Comparison of ENCODE assay signal across 14 cellular contexts in the genomic region with DNA sequence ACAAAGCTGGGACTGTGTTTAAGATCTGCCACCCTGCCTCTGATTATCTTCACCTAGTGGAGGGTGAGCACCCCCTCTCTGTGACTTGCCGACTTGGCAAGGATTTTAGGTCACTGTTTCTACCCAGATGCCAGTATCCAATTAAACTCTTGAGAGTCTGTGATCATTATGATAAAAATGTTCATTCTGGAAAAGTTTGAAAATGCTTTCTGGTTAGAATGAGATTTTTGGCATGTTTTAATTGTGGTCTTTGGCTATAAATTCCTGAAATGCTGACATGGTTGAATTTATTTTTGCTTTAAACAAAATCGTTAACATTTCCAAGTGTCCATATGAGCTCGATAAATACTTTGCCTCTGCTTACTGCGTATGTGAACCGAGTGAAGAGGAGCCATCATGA.
DNase-seq lines count a peak whose midpoint lies in the region; ATAC-seq and TF ChIP-seq lines count a peak whose summit lies in the region.
"Had no signal": no experiment of that assay in that cellular context is flagged by ENCODE, and none has a peak within 500 bp of the region (broad histone marks: within the 10 kb centered on the region; RNA-seq: fewer than 3 reads in every experiment).

No MANE protein-coding gene starts in this region.

- peak overlapping the region; percentile 3 to 8 for H3K27ac ChIP-seq in tibial artery
- no peak overlapping the region for H3K27ac ChIP-seq in foreskin keratinocyte
- no peak overlapping the region for H3K27ac ChIP-seq in upper lobe of right lung

- H3K4me1 ChIP-seq in tibial artery, result peaks cover 0 to 26% (median 4%) of the 10 kb centered on the region in 4 donors
- no peaks in the 10 kb centered on the region for H3K4me1 ChIP-seq in foreskin keratinocyte
- H3K4me1 ChIP-seq in upper lobe of right lung, result no peaks in the 10 kb centered on the region

- H3K4me3 ChIP-seq in epithelial cell of proximal tubule (ENCODE audit: low read depth, low read length) (no peak overlapping the region), tibial artery (no peak overlapping the region), upper lobe of right lung (no peak overlapping the region)

- H3K36me3 ChIP-seq in tibial artery, result peaks cover 0 to 9% (median 0%) of the 10 kb centered on the region in 3 donors
- no peaks in the 10 kb centered on the region for H3K36me3 ChIP-seq in upper lobe of right lung

- H3K9me3 ChIP-seq in tibial artery, result peaks cover 0 to 10% (median 0%) of the 10 kb centered on the region in 3 donors
- no peaks in the 10 kb centered on the region for H3K9me3 ChIP-seq in upper lobe of right lung

- no peak for ATAC-seq in foreskin keratinocyte
- no peak for ATAC-seq in upper lobe of right lung
- ATAC-seq: activated CD8-positive, alpha-beta T cell treated with anti-CD3 and anti-CD28 coated beads for 36 hours; activated T-cell treated with anti-CD3 and anti-CD28 coated beads, Interleukin-2, amount 50 U/mL, for 72 hours had no signal

- H3K27me3 ChIP-seq in tibial artery (no peaks in the 10 kb centered on the region), foreskin keratinocyte (no peaks in the 10 kb centered on the region), upper lobe of right lung (no peaks in the 10 kb centered on the region)

- peak; percentile 22 for TF ChIP-seq CTCF in epithelial cell of proximal tubule (conservative IDR thresholded peaks at IDR 0.05; ENCODE audit: low read depth, low read length)
- TF ChIP-seq CTCF in tibial artery (IDR thresholded peaks at IDR 0.05), result peak in 1 of 2 experiments; percentile 15
- no peak for TF ChIP-seq CTCF in foreskin keratinocyte (conservative IDR thresholded peaks at IDR 0.05)
- TF ChIP-seq CTCF in upper lobe of right lung (IDR thresholded peaks at IDR 0.05), result no peak

- DNase-seq in ELR (ENCODE audit: low read depth), result peak; percentile 12
- DNase-seq in NCI-H69 (lab: John Stamatoyannopoulos, UW), result peak; percentile 3
- DNase-seq in epithelial cell of proximal tubule (ENCODE audit: low read depth), result no peak
- DNase-seq in tibial artery, result no peak
- no peak for DNase-seq in foreskin keratinocyte
- no peak for DNase-seq in upper lobe of right lung
- no peak for DNase-seq in NCI-H2107 (lab: John Stamatoyannopoulos, UW)
- DNase-seq: activated CD8-positive, alpha-beta T cell treated with anti-CD3 and anti-CD28 coated beads for 36 hours; activated T-cell treated with anti-CD3 and anti-CD28 coated beads, Interleukin-2, amount 50 U/mL, for 72 hours; GF-D8; head of caudate nucleus; KBM-7; NCI-H1436; stimulated activated CD4-positive, alpha-beta T cell treated with anti-CD3 and anti-CD28 coated beads, Interleukin-2, amount 100 ng/mL, for 24 hours had no signal

- intact Hi-C loops in tibial artery (cut with DNase I; ENCODE audit: low total_unique reads) (no loop called here), upper lobe of right lung (cut with DNase I) (no loop called here)

Comparison
In these comparisons a context has a peak if more than half of its experiments do, and no peak if none do; other contexts are left out.
1. DNase-seq: peak in ELR (single experiment) and NCI-H69 (single experiment); none in epithelial cell of proximal tubule (single experiment), tibial artery (0 of 2), foreskin keratinocyte (0 of 2), upper lobe of right lung (single experiment) and NCI-H2107 (single experiment).
2. H3K27ac ChIP-seq: peak in tibial artery (2 of 2); none in foreskin keratinocyte (single experiment) and upper lobe of right lung (single experiment).